37 cellular contexts compared by ENCODE assay signal in the genomic region with DNA sequence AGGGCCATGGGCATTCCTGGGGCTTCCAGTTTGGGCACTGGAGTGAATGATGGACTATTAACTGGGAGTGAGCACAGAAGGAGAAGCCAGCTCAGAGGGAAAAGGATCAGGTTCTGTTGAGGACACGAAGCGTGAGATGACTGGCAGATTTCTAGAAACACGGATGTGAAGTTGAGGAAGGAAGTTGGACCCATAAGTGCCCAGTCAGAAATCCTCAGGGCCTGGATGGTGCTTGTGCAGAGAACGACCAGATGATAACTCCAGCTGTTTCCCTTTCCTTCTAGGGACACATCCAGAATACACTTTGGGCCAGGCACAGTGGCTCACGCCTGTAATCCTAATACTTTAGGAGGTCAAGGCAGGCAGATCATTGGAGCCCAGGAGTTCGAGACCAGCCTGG. TPM values are rescaled to one million over a fixed set of nuclear protein-coding genes. Genes with fewer than 3 reads are reported as not detected.
DNase-seq lines count a peak whose midpoint lies in the region; ATAC-seq and TF ChIP-seq lines count a peak whose summit lies in the region.
"Had no signal": no experiment of that assay in that cellular context is flagged by ENCODE, and none has a peak within 500 bp of the region (broad histone marks: within the 10 kb centered on the region; RNA-seq: fewer than 3 reads in every experiment).

No MANE protein-coding gene starts in this region.

- H3K9ac ChIP-seq in H9 (ENCODE audit: extremely low read depth, insufficient read length, low read length) = no peak overlapping the region
- H3K9ac ChIP-seq in neuronal stem cell (ENCODE audit: low read depth, low read length, poor library complexity) = no peak overlapping the region

- H4K8ac ChIP-seq in H9 (replicated peaks; ENCODE audit: insufficient read length, low read depth, low read length) = no peak overlapping the region
- H4K8ac ChIP-seq in neuronal stem cell (ENCODE audit: low read depth, low read length) = no peak overlapping the region

- H3K4me1 ChIP-seq in H9 (ENCODE audit: insufficient read depth, low read length) (0 out of 2 replicates have a peak, but pooled peaks cover 4% of the 10 kb centered on the region), neuronal stem cell (ENCODE audit: control insufficient read depth in 2 of 2, insufficient read depth in 1 of 2, low read depth in 1 of 2, low read length in 2 of 2) (peaks cover 8 to 10% of the 10 kb centered on the region in 2 donors)
- H3K4me1 ChIP-seq: gastrocnemius medialis had no signal

- H2AFZ ChIP-seq in H9 (ENCODE audit: low read length) (no peak overlapping the region), neuronal stem cell (ENCODE audit: low read length) (peak overlapping the region; percentile 54)
- H2AFZ ChIP-seq: hepatocyte had no signal

- H3T11ph ChIP-seq in H9 (ENCODE audit: low read length) = no peak overlapping the region

- no peak overlapping the region for H2BK15ac ChIP-seq in H9 (ENCODE audit: low read depth, low read length)
- no peak overlapping the region for H2BK15ac ChIP-seq in neuronal stem cell (ENCODE audit: low read length)

- H3K27ac ChIP-seq in H9 (ENCODE audit: insufficient read length, low read depth, low read length) (no peak overlapping the region), neuronal stem cell (replicated peaks; ENCODE audit: low read length) (peak overlapping the region; percentile 61)
- H3K27ac ChIP-seq: brain microvascular endothelial cell, C4-2B, gastrocnemius medialis, hepatocyte, ovary, upper lobe of left lung, VCaP had no signal

- H2BK5ac ChIP-seq in H9 (ENCODE audit: insufficient read length, low read length) (no peak overlapping the region), neuronal stem cell (ENCODE audit: low read length) (no peak overlapping the region)

- H2BK20ac ChIP-seq in H9 (ENCODE audit: low read depth, low read length, poor library complexity, severe bottlenecking) = no peak overlapping the region

- H2AK5ac ChIP-seq in H9 (ENCODE audit: insufficient read length, low read length) (no peak overlapping the region), neuronal stem cell (ENCODE audit: low read depth, low read length) (peak overlapping the region; percentile 42)

- no CpG with 5 or more reads among the region's 6 CpGs for WGBS in H9 (ENCODE audit: extremely low coverage, insufficient read length, low lambda C conversion rate)
- no CpG with 5 or more reads among the region's 6 CpGs for WGBS in neuronal stem cell (ENCODE audit: extremely low coverage in 2 of 2, insufficient read length in 2 of 2, insufficient replicate concordance in 1 of 2), 2 donors

- peak overlapping the region in 1 of 3 experiments; percentile 16; a peak in 3 of 7 replicates for H3K27ac Mint-ChIP-seq in H9
- peak overlapping the region; percentile 72 for H3K27ac Mint-ChIP-seq in dendritic cell treated with granulocyte-macrophage colony-stimulating factor and Interleukin-4, amounts not matched to agents 40 ng/mL and 50 ng/mL, for 4 days
- H3K27ac Mint-ChIP-seq: activated CD8-positive, alpha-beta T cell treated with anti-CD3 and anti-CD28 coated beads, Interleukin-2, amount 10 ng/mL, durations not matched to agents 7 days and 5 days; activated T-helper 2 cell treated with anti-CD3 and anti-CD28 coated beads, Interferon-gamma antibody, Interleukin-2, Interleukin-4, amounts not matched to agents 10 μg/mL and 5 μg/mL and 100 μg/mL, durations not matched to agents 14 hours and 24 hours and 36 hours; IgD-negative memory B cell; natural killer cell; stimulated activated memory B cell treated with anti-CD40 and anti-IgM and Interleukin-4, amounts not matched to agents 10 μg/mL and 1 μg/mL and 100 μg/mL, for 72 hours had no signal

- no peaks in the 10 kb centered on the region for H3K27me3 ChIP-seq in H9 (ENCODE audit: insufficient read depth, low read length)
- H3K27me3 ChIP-seq in neuronal stem cell (ENCODE audit: control insufficient read depth in 3 of 3, insufficient read depth in 3 of 3, low read depth in 1 of 3, low read length in 3 of 3) = no peaks in the 10 kb centered on the region
- H3K27me3 ChIP-seq: brain microvascular endothelial cell, gastrocnemius medialis, hepatocyte, ovary, upper lobe of left lung had no signal

- H3K4ac ChIP-seq in H9 (ENCODE audit: low read depth, low read length) (no peak overlapping the region), neuronal stem cell (ENCODE audit: low read length) (no peak overlapping the region)

- H3K14ac ChIP-seq in H9 (ENCODE audit: insufficient read depth, low read length) (peak overlapping the region; percentile 41; the same call in 1 of the 2 replicates), neuronal stem cell (ENCODE audit: low read length) (no peak overlapping the region)

- no peak overlapping the region for H4K5ac ChIP-seq in H9 (ENCODE audit: insufficient read length, low read depth, low read length)

- peaks cover 11 to 19% of the 10 kb centered on the region in 2 experiments for H3K4me1 Mint-ChIP-seq in H9
- H3K4me1 Mint-ChIP-seq in dendritic cell treated with granulocyte-macrophage colony-stimulating factor and Interleukin-4, amounts not matched to agents 40 ng/mL and 50 ng/mL, for 4 days (ENCODE audit: low read depth) = peaks cover 39% of the 10 kb centered on the region
- H3K4me1 Mint-ChIP-seq: IgD-negative memory B cell had no signal

- no peaks in the 10 kb centered on the region for H3K79me2 ChIP-seq in H9 (ENCODE audit: insufficient read depth, low read length)
- H3K79me2 ChIP-seq: hepatocyte had no signal

- no peaks in the 10 kb centered on the region for H3K36me3 ChIP-seq in neuronal stem cell (replicated peaks in 1 of 2; ENCODE audit: control insufficient read depth in 2 of 2, insufficient read depth in 2 of 2, low read length in 2 of 2)
- H3K36me3 ChIP-seq: brain microvascular endothelial cell, gastrocnemius medialis, ovary, upper lobe of left lung had no signal

- no peaks in the 10 kb centered on the region for H3K27me3 Mint-ChIP-seq in H9 (ENCODE audit: low read depth)
- no peaks in the 10 kb centered on the region for H3K27me3 Mint-ChIP-seq in dendritic cell treated with granulocyte-macrophage colony-stimulating factor and Interleukin-4, amounts not matched to agents 40 ng/mL and 50 ng/mL, for 4 days

- H3K36me3 Mint-ChIP-seq in H9 (ENCODE audit: insufficient read depth in 1 of 3, low read depth in 3 of 3) = no peaks in the 10 kb centered on the region
- H3K36me3 Mint-ChIP-seq in dendritic cell treated with granulocyte-macrophage colony-stimulating factor and Interleukin-4, amounts not matched to agents 40 ng/mL and 50 ng/mL, for 4 days (ENCODE audit: low read depth) = no peaks in the 10 kb centered on the region
- H3K36me3 Mint-ChIP-seq: natural killer cell; stimulated activated memory B cell treated with anti-CD40 and anti-IgM and Interleukin-4, amounts not matched to agents 10 μg/mL and 1 μg/mL and 100 μg/mL, for 72 hours had no signal

- no peak for TF ChIP-seq CTCF in H9 (conservative IDR thresholded peaks at IDR 0.05)

- H4K20me1 ChIP-seq in H9 (ENCODE audit: control insufficient read depth, insufficient read depth, insufficient read length) = no peaks in the 10 kb centered on the region

- no peak overlapping the region for H3K56ac ChIP-seq in H9 (ENCODE audit: insufficient read length, low read depth, low read length)

- H2BK120ac ChIP-seq in H9 (ENCODE audit: low read depth, low read length, poor library complexity, severe bottlenecking) (no peak overlapping the region), neuronal stem cell (ENCODE audit: low read depth, low read length) (no peak overlapping the region)

- no peak for ATAC-seq in GM21526 (IDR thresholded peaks at IDR 0.05; ENCODE audit: low FRiP score, unreplicated experiment)
- ATAC-seq: activated CD8-positive, alpha-beta T cell treated with anti-CD3 and anti-CD28 coated beads, Interleukin-2, amount 10 ng/mL, durations not matched to agents 7 days and 5 days; gastrocnemius medialis; mucosa of descending colon; natural killer cell; SK-N-SH treated with all-trans-retinoic acid at 6 μM for 48 hours; stimulated activated memory B cell treated with anti-CD40 and anti-IgM and Interleukin-4, amounts not matched to agents 10 μg/mL and 1 μg/mL and 100 μg/mL, for 72 hours had no signal

- H3K79me1 ChIP-seq in H9 (ENCODE audit: insufficient read depth, low read depth, low read length, poor library complexity, severe bottlenecking) (no peaks in the 10 kb centered on the region), neuronal stem cell (ENCODE audit: low read depth, low read length) (no peaks in the 10 kb centered on the region)

- intact Hi-C loops in dendritic cell treated with granulocyte-macrophage colony-stimulating factor and Interleukin-4, amounts not matched to agents 40 ng/mL and 50 ng/mL, for 4 days (cut with micrococcal nuclease) = no loop called here

- H4K91ac ChIP-seq in H9 (ENCODE audit: insufficient read length, low read depth, low read length) = no peak overlapping the region
- no peak overlapping the region for H4K91ac ChIP-seq in neuronal stem cell (ENCODE audit: low read depth, low read length, poor library complexity)

- H3K4me2 ChIP-seq in H9 (ENCODE audit: insufficient read depth, insufficient read length, low read length) (no peak overlapping the region), neuronal stem cell (ENCODE audit: insufficient read depth, low read length, poor library complexity, severe bottlenecking) (no peak overlapping the region)
- H3K4me2 ChIP-seq: hepatocyte had no signal

- DNase-seq in CD1c-positive myeloid dendritic cell (ENCODE audit: extremely low spot score) (peak; percentile 59), H9 (no peak), neuronal stem cell (ENCODE audit: low spot score) (no peak), retina (no peak)
- no peak for DNase-seq in activated CD8-positive, alpha-beta memory T cell treated with anti-CD3 and anti-CD28 coated beads, Interleukin-2, amount 50 U/mL, for 4 hours
- DNase-seq: activated CD4-positive, alpha-beta T cell treated with anti-CD3 and anti-CD28 coated beads for 4 hours; activated CD8-positive, alpha-beta T cell treated with anti-CD3 and anti-CD28 coated beads, Interleukin-2, amount 10 ng/mL, durations not matched to agents 7 days and 5 days; activated naive CD4-positive, alpha-beta T cell treated with anti-CD3 and anti-CD28 coated beads, Interleukin-2, amount 50 U/mL, for 16 hours; brain microvascular endothelial cell; gastrocnemius medialis; kidney glomerular epithelial cell; mucosa of descending colon; natural killer cell; NCI-H1092 treated with DMSO at 0.1 percent for 48 hours; NCI-H187; NCI-H2171 treated with DMSO at 0.1 percent for 48 hours; NCI-H510A treated with DMSO at 0.1 percent for 48 hours; ovary; T-helper 2 cell; upper lobe of left lung had no signal

- peaks cover 2% of the 10 kb centered on the region for H3K23me2 ChIP-seq in H9 (ENCODE audit: insufficient read length, low read depth, low read length, poor library complexity, severe bottlenecking)

- H2BK12ac ChIP-seq in H9 (ENCODE audit: insufficient read length, low read depth, low read length) (no peak overlapping the region), neuronal stem cell (ENCODE audit: low read length) (no peak overlapping the region)

- no peaks in the 10 kb centered on the region for H3K9me3 Mint-ChIP-seq in H9
- no peaks in the 10 kb centered on the region for H3K9me3 Mint-ChIP-seq in dendritic cell treated with granulocyte-macrophage colony-stimulating factor and Interleukin-4, amounts not matched to agents 40 ng/mL and 50 ng/mL, for 4 days
- H3K9me3 Mint-ChIP-seq: activated T-helper 2 cell treated with anti-CD3 and anti-CD28 coated beads, Interferon-gamma antibody, Interleukin-2, Interleukin-4, amounts not matched to agents 10 μg/mL and 5 μg/mL and 100 μg/mL, durations not matched to agents 14 hours and 24 hours and 36 hours; IgD-negative memory B cell; natural killer cell; stimulated activated memory B cell treated with anti-CD40 and anti-IgM and Interleukin-4, amounts not matched to agents 10 μg/mL and 1 μg/mL and 100 μg/mL, for 72 hours had no signal

- H3K18ac ChIP-seq in H9 (ENCODE audit: insufficient read length, low read depth, low read length) (no peak overlapping the region), neuronal stem cell (ENCODE audit: low read length) (peak overlapping the region; percentile 22)

- H3K9me3 ChIP-seq in H9 (ENCODE audit: control insufficient read depth, low read depth, low read length) (no peaks in the 10 kb centered on the region), neuronal stem cell (replicated peaks in 1 of 2; ENCODE audit: control insufficient read depth in 2 of 2, insufficient read depth in 1 of 2, low read depth in 1 of 2, low read length in 2 of 2) (no peaks in the 10 kb centered on the region)
- H3K9me3 ChIP-seq: gastrocnemius medialis, mucosa of descending colon, ovary, upper lobe of left lung had no signal

- no peak overlapping the region for H3K23ac ChIP-seq in H9 (ENCODE audit: insufficient read length, low read depth, low read length)
- no peak overlapping the region for H3K23ac ChIP-seq in neuronal stem cell (ENCODE audit: low read depth, low read length, poor library complexity)

- H3K4me3 Mint-ChIP-seq in H9 = no peak overlapping the region
- H3K4me3 Mint-ChIP-seq in dendritic cell treated with granulocyte-macrophage colony-stimulating factor and Interleukin-4, amounts not matched to agents 40 ng/mL and 50 ng/mL, for 4 days = no peak overlapping the region
- H3K4me3 Mint-ChIP-seq: activated CD8-positive, alpha-beta T cell treated with anti-CD3 and anti-CD28 coated beads, Interleukin-2, amount 10 ng/mL, durations not matched to agents 7 days and 5 days; natural killer cell; stimulated activated memory B cell treated with anti-CD40 and anti-IgM and Interleukin-4, amounts not matched to agents 10 μg/mL and 1 μg/mL and 100 μg/mL, for 72 hours had no signal

- no peak overlapping the region for H3K4me3 ChIP-seq in neuronal stem cell (ENCODE audit: low read length in 2 of 2)
- H3K4me3 ChIP-seq: gastrocnemius medialis, hepatocyte, lung, mucosa of descending colon, ovary, upper lobe of left lung had no signal

RNA-seq across cellular contexts. Expression of a gene that starts 23.3 kb away (rescaled TPM):
- not detected in 2 replicates for total RNA-seq in H9 (2021)
- not detected for polyA plus RNA-seq in neuronal stem cell (2013, experiment 1 of 2)
- not detected for polyA plus RNA-seq in neuronal stem cell (2013, experiment 2 of 2)
- total RNA-seq: activated CD8-positive, alpha-beta T cell treated with anti-CD3 and anti-CD28 coated beads, Interleukin-2, amount 10 ng/mL, durations not matched to agents 7 days and 5 days; activated T-helper 2 cell treated with anti-CD3 and anti-CD28 coated beads, Interferon-gamma antibody, Interleukin-2, Interleukin-4, amounts not matched to agents 10 μg/mL and 5 μg/mL and 100 μg/mL, durations not matched to agents 14 hours and 24 hours and 36 hours; chondrocyte; fibroblast of lung; gastrocnemius medialis; lung; M059J; natural killer cell; OCI-LY7; ovary; renal cortical epithelial cell; skeletal muscle tissue; subcutaneous adipose tissue; upper lobe of left lung had no signal
- polyA plus RNA-seq: fibroblast of lung, IgD-negative memory B cell, lung, ovary had no signal

RNA-seq across cellular contexts. Expression of a gene that starts 44.8 kb away (rescaled TPM):
- total RNA-seq in H9 (2021) = 1.0 and 1.1 TPM in 2 replicates
- polyA plus RNA-seq in neuronal stem cell (2013, experiment 1 of 2) = 0.03 TPM
- 0.01 TPM for polyA plus RNA-seq in neuronal stem cell (2013, experiment 2 of 2)
- total RNA-seq: activated CD8-positive, alpha-beta T cell treated with anti-CD3 and anti-CD28 coated beads, Interleukin-2, amount 10 ng/mL, durations not matched to agents 7 days and 5 days; activated T-helper 2 cell treated with anti-CD3 and anti-CD28 coated beads, Interferon-gamma antibody, Interleukin-2, Interleukin-4, amounts not matched to agents 10 μg/mL and 5 μg/mL and 100 μg/mL, durations not matched to agents 14 hours and 24 hours and 36 hours; M059J; natural killer cell; OCI-LY7; renal cortical epithelial cell had no signal
- polyA plus RNA-seq: hepatocyte, IgD-negative memory B cell had no signal
